ENCODE assay signal across 33 cellular contexts in genomic region chr20:54372313-54372712, GRCh38.
"Had no signal": no experiment of that assay in that cellular context is flagged by ENCODE, and none has a peak within 500 bp of the region (broad histone marks: within the 10 kb centered on the region; RNA-seq: fewer than 3 reads in every experiment).

No MANE protein-coding gene starts in this region.

- DNase-seq: activated effector memory CD4-positive, alpha-beta T cell treated with anti-CD3 and anti-CD28 coated beads, Interleukin-2, amount 50 U/mL, for 16 hours; activated effector memory CD4-positive, alpha-beta T cell treated with Interleukin-2 at 50 U/mL for 16 hours; activated gamma-delta T cell; activated gamma-delta T cell treated with Interleukin-2 at 50 U/mL for 16 hours; activated naive CD4-positive, alpha-beta T cell; activated naive CD4-positive, alpha-beta T cell treated with anti-CD3 and anti-CD28 coated beads for 36 hours; activated naive CD4-positive, alpha-beta T cell treated with anti-CD3 and anti-CD28 coated beads, Interleukin-2, amount 10 ng/mL, durations not matched to agents 7 days and 5 days; activated naive CD4-positive, alpha-beta T cell treated with anti-CD3 and anti-CD28 coated beads, Interleukin-2, amount 50 U/mL, for 16 hours; activated naive CD4-positive, alpha-beta T cell treated with Interleukin-2 at 50 U/mL for 16 hours; activated naive CD8-positive, alpha-beta T cell treated with anti-CD3 and anti-CD28 coated beads for 36 hours; activated naive CD8-positive, alpha-beta T cell treated with anti-CD3 and anti-CD28 coated beads, Interleukin-2, amount 10 ng/mL, durations not matched to agents 7 days and 5 days; activated naive CD8-positive, alpha-beta T cell treated with anti-CD3 and anti-CD28 coated beads, Interleukin-2, amount 50 U/mL, for 24 hours; activated T-cell treated with anti-CD3 and anti-CD28 coated beads, Interleukin-2, amount 50 U/mL, for 1 hour; activated T-cell treated with anti-CD3 and anti-CD28 coated beads, Interleukin-2, amount 50 U/mL, for 4 hours; activated T-cell treated with anti-CD3 and anti-CD28 coated beads, Interleukin-2, amount 50 U/mL, for 48 hours; adrenal gland; amniotic stem cell; amygdala; anterior cingulate cortex; aorta; body of pancreas; brain microvascular endothelial cell; caudate nucleus; central memory CD4-positive, alpha-beta T cell; cerebellar nuclear complex had no signal

- H3K36me3 Mint-ChIP-seq: activated naive CD4-positive, alpha-beta T cell treated with anti-CD3 and anti-CD28 coated beads, Interleukin-2, amount 10 ng/mL, durations not matched to agents 7 days and 5 days; activated naive CD4-positive, alpha-beta T cell treated with anti-CD3 and anti-CD28 coated beads, Interleukin-2, amount 50 U/mL, for 24 hours; activated naive CD4-positive, alpha-beta T cell treated with anti-CD3 and anti-CD28 coated beads, Interleukin-2, amount 50 U/mL, for 72 hours; activated naive CD8-positive, alpha-beta T cell; activated naive CD8-positive, alpha-beta T cell treated with anti-CD3 and anti-CD28 coated beads for 36 hours; activated naive CD8-positive, alpha-beta T cell treated with anti-CD3 and anti-CD28 coated beads, Interleukin-2, amount 10 ng/mL, durations not matched to agents 7 days and 5 days; brain had no signal

- H3K9me3 Mint-ChIP-seq: activated naive CD4-positive, alpha-beta T cell treated with anti-CD3 and anti-CD28 coated beads for 36 hours; activated naive CD4-positive, alpha-beta T cell treated with anti-CD3 and anti-CD28 coated beads, Interleukin-2, amount 10 ng/mL, durations not matched to agents 7 days and 5 days; activated naive CD4-positive, alpha-beta T cell treated with anti-CD3 and anti-CD28 coated beads, Interleukin-2, amount 50 U/mL, for 72 hours; activated naive CD8-positive, alpha-beta T cell treated with anti-CD3 and anti-CD28 coated beads for 36 hours; activated naive CD8-positive, alpha-beta T cell treated with anti-CD3 and anti-CD28 coated beads, Interleukin-2, amount 10 ng/mL, durations not matched to agents 7 days and 5 days; activated naive CD8-positive, alpha-beta T cell treated with anti-CD3 and anti-CD28 coated beads, Interleukin-2, amount 50 U/mL, for 24 hours; activated T-cell treated with anti-CD3 and anti-CD28 coated beads, Interleukin-2, amount 50 U/mL, for 4 hours; activated T-helper 17 cell treated with anti-CD3 and anti-CD28 coated beads, Interleukin-2, amount 50 U/mL, for 72 hours; activated T-helper 2 cell treated with anti-CD3 and anti-CD28 coated beads, Interferon-gamma antibody, Interleukin-2, Interleukin-4, amounts not matched to agents 10 μg/mL and 5 μg/mL and 100 μg/mL, durations not matched to agents 14 hours and 24 hours and 36 hours; central memory CD8-positive, alpha-beta T cell had no signal

- H3K27ac Mint-ChIP-seq: activated naive CD4-positive, alpha-beta T cell treated with anti-CD3 and anti-CD28 coated beads for 36 hours; activated naive CD4-positive, alpha-beta T cell treated with anti-CD3 and anti-CD28 coated beads, Interleukin-2, amount 10 ng/mL, durations not matched to agents 7 days and 5 days; activated naive CD4-positive, alpha-beta T cell treated with anti-CD3 and anti-CD28 coated beads, Interleukin-2, amount 50 U/mL, for 24 hours; activated naive CD4-positive, alpha-beta T cell treated with anti-CD3 and anti-CD28 coated beads, Interleukin-2, amount 50 U/mL, for 72 hours; activated naive CD8-positive, alpha-beta T cell; activated naive CD8-positive, alpha-beta T cell treated with anti-CD3 and anti-CD28 coated beads for 36 hours; activated naive CD8-positive, alpha-beta T cell treated with anti-CD3 and anti-CD28 coated beads, Interleukin-2, amount 10 ng/mL, durations not matched to agents 7 days and 5 days; activated naive CD8-positive, alpha-beta T cell treated with anti-CD3 and anti-CD28 coated beads, Interleukin-2, amount 50 U/mL, for 24 hours; activated T-helper 1 cell treated with anti-CD3 and anti-CD28 coated beads, Interleukin-12 subunit alpha, Interleukin-12 subunit beta, Interleukin-2, Interleukin-4 antibody, amounts not matched to agents 30 ng/mL and 10 ng/mL and 1 ng/mL, durations not matched to agents 14 hours and 24 hours and 36 hours; activated T-helper 17 cell treated with anti-CD3 and anti-CD28 coated beads, Interleukin-2, amount 50 U/mL, for 72 hours; activated T-helper 2 cell treated with anti-CD3 and anti-CD28 coated beads, Interferon-gamma antibody, Interleukin-2, Interleukin-4, amounts not matched to agents 10 μg/mL and 5 μg/mL and 100 μg/mL, durations not matched to agents 14 hours and 24 hours and 36 hours; brain had no signal

- ATAC-seq: activated naive CD4-positive, alpha-beta T cell treated with anti-CD3 and anti-CD28 coated beads, Interleukin-2, amount 50 U/mL, for 72 hours; activated naive CD8-positive, alpha-beta T cell treated with anti-CD3 and anti-CD28 coated beads, Interleukin-2, amount 50 U/mL, for 24 hours; activated T-cell treated with anti-CD3 and anti-CD28 coated beads, Interleukin-2, amount 50 U/mL, for 4 hours; activated T-helper 17 cell treated with anti-CD3 and anti-CD28 coated beads, Interleukin-2, amount 50 U/mL, for 72 hours; body of pancreas had no signal

- H3K27me3 Mint-ChIP-seq: activated naive CD4-positive, alpha-beta T cell treated with anti-CD3 and anti-CD28 coated beads, Interleukin-2, amount 10 ng/mL, durations not matched to agents 7 days and 5 days; activated T-helper 17 cell treated with anti-CD3 and anti-CD28 coated beads, Interleukin-2, amount 50 U/mL, for 72 hours; central memory CD8-positive, alpha-beta T cell had no signal

- H3K4me3 Mint-ChIP-seq: activated naive CD4-positive, alpha-beta T cell treated with anti-CD3 and anti-CD28 coated beads for 36 hours; activated naive CD4-positive, alpha-beta T cell treated with anti-CD3 and anti-CD28 coated beads, Interleukin-2, amount 10 ng/mL, durations not matched to agents 7 days and 5 days; activated naive CD4-positive, alpha-beta T cell treated with anti-CD3 and anti-CD28 coated beads, Interleukin-2, amount 50 U/mL, for 24 hours; activated naive CD8-positive, alpha-beta T cell; activated naive CD8-positive, alpha-beta T cell treated with anti-CD3 and anti-CD28 coated beads for 36 hours; activated naive CD8-positive, alpha-beta T cell treated with anti-CD3 and anti-CD28 coated beads, Interleukin-2, amount 10 ng/mL, durations not matched to agents 7 days and 5 days; activated naive CD8-positive, alpha-beta T cell treated with anti-CD3 and anti-CD28 coated beads, Interleukin-2, amount 50 U/mL, for 24 hours; activated T-cell treated with anti-CD3 and anti-CD28 coated beads, Interleukin-2, amount 50 U/mL, for 4 hours; activated T-helper 1 cell treated with anti-CD3 and anti-CD28 coated beads, Interleukin-12 subunit alpha, Interleukin-12 subunit beta, Interleukin-2, Interleukin-4 antibody, amounts not matched to agents 30 ng/mL and 10 ng/mL and 1 ng/mL, durations not matched to agents 14 hours and 24 hours and 36 hours; activated T-helper 17 cell treated with anti-CD3 and anti-CD28 coated beads, Interleukin-2, amount 50 U/mL, for 72 hours; brain; central memory CD8-positive, alpha-beta T cell had no signal

- H3K4me1 Mint-ChIP-seq: activated naive CD4-positive, alpha-beta T cell treated with anti-CD3 and anti-CD28 coated beads, Interleukin-2, amount 10 ng/mL, durations not matched to agents 7 days and 5 days; activated naive CD4-positive, alpha-beta T cell treated with anti-CD3 and anti-CD28 coated beads, Interleukin-2, amount 50 U/mL, for 24 hours; activated naive CD8-positive, alpha-beta T cell treated with anti-CD3 and anti-CD28 coated beads for 36 hours; activated naive CD8-positive, alpha-beta T cell treated with anti-CD3 and anti-CD28 coated beads, Interleukin-2, amount 10 ng/mL, durations not matched to agents 7 days and 5 days; activated naive CD8-positive, alpha-beta T cell treated with anti-CD3 and anti-CD28 coated beads, Interleukin-2, amount 50 U/mL, for 24 hours; activated T-helper 17 cell treated with anti-CD3 and anti-CD28 coated beads, Interleukin-2, amount 50 U/mL, for 72 hours; central memory CD8-positive, alpha-beta T cell had no signal
